Comparison of ENCODE assay signal across 12 cellular contexts in the genomic region with DNA sequence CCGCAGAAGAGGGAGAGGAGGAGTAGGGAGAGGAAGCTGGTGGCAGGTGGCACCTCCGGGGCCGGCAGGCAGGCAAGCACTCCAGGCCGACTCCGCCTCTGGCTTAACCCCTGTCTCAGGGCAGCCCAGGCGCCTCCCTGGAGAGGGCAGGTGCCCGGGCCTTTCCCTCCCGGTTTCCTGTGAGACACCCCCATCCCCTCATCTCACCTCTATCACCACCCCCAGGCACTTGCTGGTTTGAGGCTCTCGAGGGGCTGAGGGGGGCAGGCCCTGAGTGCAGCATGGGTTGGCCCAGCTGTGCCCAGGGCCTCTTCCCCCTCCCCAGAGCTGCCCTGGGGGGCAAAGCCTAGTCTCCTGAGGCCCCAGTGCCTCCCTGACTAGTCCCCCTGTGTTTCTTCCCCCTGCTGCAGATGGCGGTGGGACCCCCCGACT. TPM values are rescaled to one million over a fixed set of nuclear protein-coding genes. Genes with fewer than 3 reads are reported as not detected.
DNase-seq lines count a peak whose midpoint lies in the region; ATAC-seq and TF ChIP-seq lines count a peak whose summit lies in the region.
"Had no signal": no experiment of that assay in that cellular context is flagged by ENCODE, and none has a peak within 500 bp of the region (broad histone marks: within the 10 kb centered on the region; RNA-seq: fewer than 3 reads in every experiment).

No MANE protein-coding gene starts in this region.

- no TSS peak for BruUV-seq in MCF 10A (replicated peaks; lab: Mats Ljungman, UMichigan)

- CTCF ChIA-PET in MCF 10A (lab: Yijun Ruan, JAX), result interaction anchor here (0.9 to 2.0 kb wide), 4 partner anchors 10 to 87 kb away, joined by 3 to 6 read pairs (median 4); no protein-coding TSS in a partner anchor
- CTCF ChIA-PET in CD8-positive, alpha-beta memory T cell (lab: Charles Lee), result interaction anchor here (0.8 to 2.1 kb wide), 9 partner anchors 8 to 313 kb away, joined by 3 to 8 read pairs (median 3); a partner anchor contains a TSS

- peak; percentile 63 for DNase-seq in NCI-H2171 treated with DMSO at 0.1 percent for 48 hours (lab: John Stamatoyannopoulos, UW)
- no peak for DNase-seq in NCI-H2171 (lab: John Stamatoyannopoulos, UW)
- DNase-seq in D341Med (ENCODE audit: low spot score), result peak; percentile 57
- DNase-seq in NCI-H2107 treated with DMSO at 0.1 percent for 48 hours (lab: John Stamatoyannopoulos, UW; ENCODE audit: unreplicated experiment), result peak; percentile 58
- peak; percentile 60 to 84 for DNase-seq in left lung
- no peak for DNase-seq in NCI-H1930 (lab: John Stamatoyannopoulos, UW)
- no peak for DNase-seq in MCF 10A (ENCODE audit: unreplicated experiment)
- no peak for DNase-seq in CD8-positive, alpha-beta memory T cell

- no peaks in the 10 kb centered on the region for H3K27me3 Mint-ChIP-seq in MCF 10A (ENCODE audit: insufficient read depth, unreplicated experiment)
- H3K27me3 Mint-ChIP-seq in CD8-positive, alpha-beta memory T cell, result peaks cover 10 to 15% of the 10 kb centered on the region in 2 donors

- intact Hi-C loops in left lung (cut with DNase I) (loop anchor here in 1 of 2 donors (10.0 kb wide), 3 partner anchors 80 to 300 kb away; a partner anchor contains a TSS), MCF 10A (cut with micrococcal nuclease) (no loop called here)

- peak overlapping the region in 1 of 2 donors; percentile 18 for H3K27ac ChIP-seq in left lung
- no peak overlapping the region for H3K27ac ChIP-seq in CD8-positive, alpha-beta memory T cell (ENCODE audit: low read depth, low read length)
- H3K27ac ChIP-seq: adrenal gland had no signal

- ATAC-seq in left lung, result peak; percentile 90

- H3K36me3 ChIP-seq in left lung, result peaks cover 0 to 41% of the 10 kb centered on the region in 2 donors
- no peaks in the 10 kb centered on the region for H3K36me3 ChIP-seq in CD8-positive, alpha-beta memory T cell (ENCODE audit: insufficient read depth, low read length)

- H3K9me3 Mint-ChIP-seq in MCF 10A (ENCODE audit: unreplicated experiment), result no peaks in the 10 kb centered on the region
- H3K9me3 Mint-ChIP-seq in CD8-positive, alpha-beta memory T cell, result no peaks in the 10 kb centered on the region
- H3K9me3 Mint-ChIP-seq: GM23338 had no signal

- TF ChIP-seq CTCF in left lung (IDR thresholded peaks at IDR 0.05) (no peak), MCF 10A (IDR thresholded peaks at IDR 0.05; ENCODE audit: unreplicated experiment) (no peak)

- peaks cover 10% of the 10 kb centered on the region for H3K36me3 Mint-ChIP-seq in MCF 10A (ENCODE audit: insufficient read depth, unreplicated experiment)
- peaks cover 0 to 29% (median 3%) of the 10 kb centered on the region in 3 donors for H3K36me3 Mint-ChIP-seq in CD8-positive, alpha-beta memory T cell

- no peaks in the 10 kb centered on the region for H3K4me1 Mint-ChIP-seq in MCF 10A (ENCODE audit: insufficient read depth, unreplicated experiment)
- H3K4me1 Mint-ChIP-seq in CD8-positive, alpha-beta memory T cell, result peaks cover under 1 to 8% (median 1%) of the 10 kb centered on the region in 3 donors

- no peaks in the 10 kb centered on the region for H3K9me3 ChIP-seq in left lung
- H3K9me3 ChIP-seq in CD8-positive, alpha-beta memory T cell (ENCODE audit: low read length), result no peaks in the 10 kb centered on the region
- H3K9me3 ChIP-seq: adrenal gland had no signal

- peaks cover 0 to 11% of the 10 kb centered on the region in 2 donors for H3K4me1 ChIP-seq in left lung
- H3K4me1 ChIP-seq in CD8-positive, alpha-beta memory T cell (ENCODE audit: insufficient read depth, low read length), result no peaks in the 10 kb centered on the region
- H3K4me1 ChIP-seq: adrenal gland had no signal

- no peak overlapping the region for H3K4me3 Mint-ChIP-seq in MCF 10A (ENCODE audit: unreplicated experiment)
- no peak overlapping the region for H3K4me3 Mint-ChIP-seq in CD8-positive, alpha-beta memory T cell
- H3K4me3 Mint-ChIP-seq: GM23338 had no signal

- H3K27ac Mint-ChIP-seq in MCF 10A (ENCODE audit: low read depth, unreplicated experiment), result no peak overlapping the region
- no peak overlapping the region for H3K27ac Mint-ChIP-seq in CD8-positive, alpha-beta memory T cell
- H3K27ac Mint-ChIP-seq: GM23338 had no signal

- H3K4me3 ChIP-seq in left lung, result no peak overlapping the region
- H3K4me3 ChIP-seq in CD8-positive, alpha-beta memory T cell (ENCODE audit: low read length), result no peak overlapping the region
- H3K4me3 ChIP-seq: adrenal gland, GM23338 had no signal

- POLR2A ChIA-PET in MCF 10A (lab: Yijun Ruan, JAX), result interaction anchor here (0.7 to 2.5 kb wide), 5 partner anchors 8 to 180 kb away, joined by 3 to 9 read pairs (median 3); a partner anchor contains a TSS
- POLR2A ChIA-PET in CD8-positive, alpha-beta memory T cell (lab: Charles Lee), result no interaction called here

- peaks cover 5 to 27% of the 10 kb centered on the region in 2 donors for H3K27me3 ChIP-seq in left lung
- no peaks in the 10 kb centered on the region for H3K27me3 ChIP-seq in CD8-positive, alpha-beta memory T cell (ENCODE audit: insufficient read depth, low read length, poor library complexity, severe bottlenecking)

RNA-seq across cellular contexts. Expression of a gene that starts 6.0 kb away (rescaled TPM):
- total RNA-seq in left lung, result 1 to 10 TPM; 2.5 to 2.7 TPM
- total RNA-seq in MCF 10A (2022), result 1.2 TPM in 2 replicates
- under 1 TPM; 0.13 to 0.42 TPM for total RNA-seq in CD8-positive, alpha-beta memory T cell
- polyA plus RNA-seq in CD8-positive, alpha-beta memory T cell, result not detected

RNA-seq across cellular contexts. Expression of a gene that starts 8.8 kb away (rescaled TPM):
- total RNA-seq in left lung, result 10 to 100 TPM; 55.5 to 59.6 TPM
- total RNA-seq in MCF 10A (2022), result 82.0 and 90.1 TPM in 2 replicates
- 100 to 1,000 TPM; 121 to 123 TPM for total RNA-seq in CD8-positive, alpha-beta memory T cell
- polyA plus RNA-seq in CD8-positive, alpha-beta memory T cell, result 6.5 TPM

RNA-seq across cellular contexts. Expression of a gene that starts 9.4 kb away (rescaled TPM):
- total RNA-seq in left lung (10 to 100 TPM; 14.4 to 17.4 TPM), MCF 10A (2022) (12.9 and 20.7 TPM in 2 replicates)
- 10 to 100 TPM; 45.6 to 48.0 TPM for total RNA-seq in CD8-positive, alpha-beta memory T cell
- polyA plus RNA-seq in CD8-positive, alpha-beta memory T cell, result 22.0 TPM

RNA-seq across cellular contexts. Expression of a gene that starts 18.2 kb away (rescaled TPM):
- not detected for total RNA-seq in left lung
- not detected in 2 replicates for total RNA-seq in MCF 10A (2022)
- not detected for total RNA-seq in CD8-positive, alpha-beta memory T cell
- not detected for polyA plus RNA-seq in CD8-positive, alpha-beta memory T cell
- total RNA-seq: adrenal gland, epithelial cell of proximal tubule, GM23338, lung microvascular endothelial cell had no signal
- polyA plus RNA-seq: adrenal gland had no signal

RNA-seq across cellular contexts. Expression of a gene that starts 26.2 kb away (rescaled TPM):
- total RNA-seq in left lung (under 1 TPM in 1 of 2 donors, not detected in 1; 0.29 TPM), MCF 10A (2022) (0.21 and 0.27 TPM in 2 replicates)
- under 1 TPM; 0.55 to 0.84 TPM for total RNA-seq in CD8-positive, alpha-beta memory T cell
- not detected for polyA plus RNA-seq in CD8-positive, alpha-beta memory T cell
- total RNA-seq: epithelial cell of proximal tubule, lung microvascular endothelial cell had no signal

Comparison
In these comparisons a context has a peak if more than half of its experiments do, and no peak if none do; other contexts are left out.
1. DNase-seq: peak in NCI-H2171 treated with DMSO at 0.1 percent for 48 hours (single experiment), D341Med (single experiment), NCI-H2107 treated with DMSO at 0.1 percent for 48 hours (single experiment) and left lung (2 of 2); none in NCI-H2171 (single experiment), NCI-H1930 (0 of 2), MCF 10A (single experiment) and CD8-positive, alpha-beta memory T cell (0 of 5).